Comparison of ENCODE assay signal across 8 cellular contexts in genomic region chrX:55488559-55489314, GRCh38. TPM values are rescaled to one million over a fixed set of nuclear protein-coding genes. Genes with fewer than 3 reads are reported as not detected.
DNase-seq lines count a peak whose midpoint lies in the region; ATAC-seq and TF ChIP-seq lines count a peak whose summit lies in the region.

No MANE protein-coding gene starts in this region.

- peak overlapping the region; percentile 95 for H3K4me3 Mint-ChIP-seq in activated T-helper 2 cell treated with anti-CD3 and anti-CD28 coated beads, Interferon-gamma antibody, Interleukin-2, Interleukin-4, amounts not matched to agents 10 μg/mL and 5 μg/mL and 100 μg/mL, durations not matched to agents 14 hours and 24 hours and 36 hours (ENCODE audit: low read depth)

- H3K27me3 ChIP-seq in neuronal stem cell (ENCODE audit: control insufficient read depth in 3 of 3, insufficient read depth in 3 of 3, low read depth in 1 of 3, low read length in 3 of 3) (no peaks in the 10 kb centered on the region), thymus (ENCODE audit: control insufficient read depth, insufficient read depth) (no peaks in the 10 kb centered on the region)

- intact Hi-C loops in activated T-helper 2 cell treated with anti-CD3 and anti-CD28 coated beads, Interferon-gamma antibody, Interleukin-2, Interleukin-4, amounts not matched to agents 10 μg/mL and 5 μg/mL and 100 μg/mL, durations not matched to agents 14 hours and 24 hours and 36 hours (cut with micrococcal nuclease) = no loop called here

- no peak overlapping the region for H2BK12ac ChIP-seq in neuronal stem cell (ENCODE audit: low read length)

- H3K4me3 ChIP-seq in fibroblast of the aortic adventitia (ENCODE audit: low read depth, low read length) (peak overlapping the region; percentile 76), neuronal stem cell (ENCODE audit: low read length in 2 of 2) (peak overlapping the region in 1 of 2 donors; percentile 80), thymus (ENCODE audit: low read length) (peak overlapping the region; percentile 78)

- peak; percentile 65 for ATAC-seq in GM19023 (IDR thresholded peaks at IDR 0.05; ENCODE audit: unreplicated experiment)
- peak; percentile 63 for ATAC-seq in HG03280 (IDR thresholded peaks at IDR 0.05; ENCODE audit: unreplicated experiment)

- WGBS in neuronal stem cell (ENCODE audit: extremely low coverage in 2 of 2, insufficient read length in 2 of 2, insufficient replicate concordance in 1 of 2), 2 donors = no CpG with 5 or more reads among the region's 56 CpGs
- under 1% methylated on average over 56 of the region's 56 CpGs for WGBS in thymus

- peaks cover 0 to 3% of the 10 kb centered on the region in 2 donors for H3K4me1 ChIP-seq in neuronal stem cell (ENCODE audit: control insufficient read depth in 2 of 2, insufficient read depth in 1 of 2, low read depth in 1 of 2, low read length in 2 of 2)
- H3K4me1 ChIP-seq in thymus (ENCODE audit: control insufficient read depth, insufficient read depth, low read length) = peaks cover 2% of the 10 kb centered on the region

- H3K9ac ChIP-seq in neuronal stem cell (ENCODE audit: low read depth, low read length, poor library complexity) = peak overlapping the region; percentile 77

- peak overlapping the region; percentile 82 for H2BK5ac ChIP-seq in neuronal stem cell (ENCODE audit: low read length)

- H3K4me1 Mint-ChIP-seq in activated T-helper 2 cell treated with anti-CD3 and anti-CD28 coated beads, Interferon-gamma antibody, Interleukin-2, Interleukin-4, amounts not matched to agents 10 μg/mL and 5 μg/mL and 100 μg/mL, durations not matched to agents 14 hours and 24 hours and 36 hours (ENCODE audit: low read depth) = peaks cover 9% of the 10 kb centered on the region

- no peak overlapping the region for H4K91ac ChIP-seq in neuronal stem cell (ENCODE audit: low read depth, low read length, poor library complexity)

- no peak overlapping the region for H3K4ac ChIP-seq in neuronal stem cell (ENCODE audit: low read length)

- H2BK120ac ChIP-seq in neuronal stem cell (ENCODE audit: low read depth, low read length) = no peak overlapping the region

- peak overlapping the region; percentile 86 for H3K27ac ChIP-seq in neuronal stem cell (replicated peaks; ENCODE audit: low read length)
- peak overlapping the region; percentile 99 for H3K27ac ChIP-seq in thymus (ENCODE audit: low read depth)

- no peak overlapping the region for H2BK15ac ChIP-seq in neuronal stem cell (ENCODE audit: low read length)

- H3K36me3 ChIP-seq in neuronal stem cell (replicated peaks in 1 of 2; ENCODE audit: control insufficient read depth in 2 of 2, insufficient read depth in 2 of 2, low read length in 2 of 2) (peaks cover 0 to 4% of the 10 kb centered on the region in 2 donors), thymus (ENCODE audit: control insufficient read depth, insufficient read depth) (no peaks in the 10 kb centered on the region)

- no peak overlapping the region for H4K8ac ChIP-seq in neuronal stem cell (ENCODE audit: low read depth, low read length)

- DNase-seq in AG08396 (ENCODE audit: low spot score) (peak; percentile 47), OCI-M1 (lab: John Stamatoyannopoulos, UW) (peak; percentile 83), fibroblast of the aortic adventitia (ENCODE audit: low read depth) (peak; percentile 19), neuronal stem cell (ENCODE audit: low spot score) (peak; percentile 41)
- DNase-seq in activated T-helper 2 cell treated with anti-CD3 and anti-CD28 coated beads, Interferon-gamma antibody, Interleukin-2, Interleukin-4, amounts not matched to agents 10 μg/mL and 5 μg/mL and 100 μg/mL, durations not matched to agents 14 hours and 24 hours and 36 hours (ENCODE audit: low spot score) = peak; percentile 57

- H3K36me3 Mint-ChIP-seq in activated T-helper 2 cell treated with anti-CD3 and anti-CD28 coated beads, Interferon-gamma antibody, Interleukin-2, Interleukin-4, amounts not matched to agents 10 μg/mL and 5 μg/mL and 100 μg/mL, durations not matched to agents 14 hours and 24 hours and 36 hours (ENCODE audit: low read depth) = peaks cover 5% of the 10 kb centered on the region

- H3K4me2 ChIP-seq in neuronal stem cell (ENCODE audit: insufficient read depth, low read length, poor library complexity, severe bottlenecking) = peak overlapping the region; percentile 62

- H3K14ac ChIP-seq in neuronal stem cell (ENCODE audit: low read length) = no peak overlapping the region

- no peaks in the 10 kb centered on the region for H3K9me3 ChIP-seq in neuronal stem cell (replicated peaks in 1 of 2; ENCODE audit: control insufficient read depth in 2 of 2, insufficient read depth in 1 of 2, low read depth in 1 of 2, low read length in 2 of 2)
- H3K9me3 ChIP-seq in thymus (ENCODE audit: control insufficient read depth) = no peaks in the 10 kb centered on the region

- H3K79me1 ChIP-seq in neuronal stem cell (ENCODE audit: low read depth, low read length) = no peaks in the 10 kb centered on the region

- H2AFZ ChIP-seq in neuronal stem cell (ENCODE audit: low read length) = no peak overlapping the region

- TF ChIP-seq CTCF in fibroblast of the aortic adventitia (IDR thresholded peaks at IDR 0.05; ENCODE audit: insufficient read depth, low read length) = no peak

- no peak overlapping the region for H2AK5ac ChIP-seq in neuronal stem cell (ENCODE audit: low read depth, low read length)

- peak overlapping the region; percentile 89 for H3K18ac ChIP-seq in neuronal stem cell (ENCODE audit: low read length)

- no peaks in the 10 kb centered on the region for H3K9me3 Mint-ChIP-seq in activated T-helper 2 cell treated with anti-CD3 and anti-CD28 coated beads, Interferon-gamma antibody, Interleukin-2, Interleukin-4, amounts not matched to agents 10 μg/mL and 5 μg/mL and 100 μg/mL, durations not matched to agents 14 hours and 24 hours and 36 hours

- peak overlapping the region; percentile 97 for H3K27ac Mint-ChIP-seq in activated T-helper 2 cell treated with anti-CD3 and anti-CD28 coated beads, Interferon-gamma antibody, Interleukin-2, Interleukin-4, amounts not matched to agents 10 μg/mL and 5 μg/mL and 100 μg/mL, durations not matched to agents 14 hours and 24 hours and 36 hours

- no peaks in the 10 kb centered on the region for H3K27me3 Mint-ChIP-seq in activated T-helper 2 cell treated with anti-CD3 and anti-CD28 coated beads, Interferon-gamma antibody, Interleukin-2, Interleukin-4, amounts not matched to agents 10 μg/mL and 5 μg/mL and 100 μg/mL, durations not matched to agents 14 hours and 24 hours and 36 hours (ENCODE audit: low read depth)

- H3K23ac ChIP-seq in neuronal stem cell (ENCODE audit: low read depth, low read length, poor library complexity) = peak overlapping the region; percentile 20

RNA-seq across cellular contexts. Expression of gene USP51, which starts 0.9 kb away (rescaled TPM):
- total RNA-seq in activated T-helper 2 cell treated with anti-CD3 and anti-CD28 coated beads, Interferon-gamma antibody, Interleukin-2, Interleukin-4, amounts not matched to agents 10 μg/mL and 5 μg/mL and 100 μg/mL, durations not matched to agents 14 hours and 24 hours and 36 hours = 2.6 and 2.9 TPM in 2 replicates
- 2.2 and 3.8 TPM in 2 replicates for total RNA-seq in fibroblast of the aortic adventitia (ENCODE audit: low replicate concordance)
- 6.8 TPM for polyA plus RNA-seq in neuronal stem cell (2013, experiment 1 of 2)
- 7.4 TPM for polyA plus RNA-seq in neuronal stem cell (2013, experiment 2 of 2)
- polyA plus RNA-seq in thymus = 2.1 TPM

RNA-seq across cellular contexts. Expression of gene MAGEH1, which starts 36.8 kb away (rescaled TPM):
- 21.6 and 23.2 TPM in 2 replicates for total RNA-seq in activated T-helper 2 cell treated with anti-CD3 and anti-CD28 coated beads, Interferon-gamma antibody, Interleukin-2, Interleukin-4, amounts not matched to agents 10 μg/mL and 5 μg/mL and 100 μg/mL, durations not matched to agents 14 hours and 24 hours and 36 hours
- total RNA-seq in fibroblast of the aortic adventitia (ENCODE audit: low replicate concordance) = 11.4 and 26.1 TPM in 2 replicates
- polyA plus RNA-seq in neuronal stem cell (2013, experiment 1 of 2) = 35.4 TPM
- polyA plus RNA-seq in neuronal stem cell (2013, experiment 2 of 2) = 35.3 TPM
- 97.3 TPM for polyA plus RNA-seq in thymus

Comparison
In these comparisons a context has a peak if more than half of its experiments do, and no peak if none do; other contexts are left out.
1. DNase-seq: peak in every context shown above with its lines; median percentile 83 in OCI-M1; 57 in activated T-helper 2 cell treated with anti-CD3 and anti-CD28 coated beads, Interferon-gamma antibody, Interleukin-2, Interleukin-4, amounts not matched to agents 10 μg/mL and 5 μg/mL and 100 μg/mL, durations not matched to agents 14 hours and 24 hours and 36 hours; 47 in AG08396; 41 in neuronal stem cell; 19 in fibroblast of the aortic adventitia.